ENCODE assay signal across 8 cellular contexts in the genomic region with DNA sequence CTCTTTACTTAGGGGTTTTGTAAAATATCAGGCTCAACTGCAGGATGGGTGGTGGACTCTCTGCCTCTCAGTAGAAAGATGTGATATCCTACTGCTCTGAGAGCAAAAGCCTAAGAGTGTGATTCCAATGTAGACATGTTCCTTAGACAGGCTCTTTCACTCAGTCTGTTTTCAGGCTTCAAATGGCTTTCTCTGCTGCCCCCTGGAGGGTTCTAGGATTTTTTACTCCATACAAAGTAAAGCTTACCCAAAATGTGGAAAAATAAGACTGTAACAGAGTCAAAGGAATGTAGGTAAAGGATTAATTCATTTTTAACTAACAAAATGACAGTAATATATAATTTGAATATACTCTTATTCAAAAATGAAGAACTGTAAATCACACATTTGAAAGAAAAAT. TPM values are rescaled to one million over a fixed set of nuclear protein-coding genes. Genes with fewer than 3 reads are reported as not detected.
A peak's percentile ranks its signal among the peaks of the same experiment; 100 is the strongest.
DNase-seq lines count a peak whose midpoint lies in the region; ATAC-seq and TF ChIP-seq lines count a peak whose summit lies in the region.

No MANE protein-coding gene starts in this region.

- no peaks in the 10 kb centered on the region for H3K9me3 ChIP-seq in parathyroid adenoma (ENCODE audit: control insufficient read depth, low read length)

- no peak overlapping the region for H2AFZ ChIP-seq in parathyroid adenoma

- no peak overlapping the region for H3K4me3 ChIP-seq in parathyroid adenoma (ENCODE audit: low read depth, low read length)

- CTCF ChIA-PET in activated naive CD4-positive, alpha-beta T cell treated with anti-CD3 and anti-CD28 coated beads for 36 hours (lab: Charles Lee), result interaction anchor here (0.6 to 1.4 kb wide), 5 partner anchors 9 to 153 kb away, joined by 3 to 5 read pairs (median 3); no protein-coding TSS in a partner anchor

- H3K4me2 ChIP-seq in parathyroid adenoma (ENCODE audit: low read length), result no peak overlapping the region

- no peak overlapping the region for H3K27ac ChIP-seq in parathyroid adenoma

- no peaks in the 10 kb centered on the region for H3K4me1 ChIP-seq in parathyroid adenoma

- peak; percentile 63 for DNase-seq in AG08396 (ENCODE audit: low spot score)
- DNase-seq in GM10266 (ENCODE audit: extremely low spot score), result peak; percentile 47
- DNase-seq in NCI-H460 (ENCODE audit: extremely low read depth, low read depth), result peak; percentile 40
- DNase-seq in activated naive CD4-positive, alpha-beta T cell treated with anti-CD3 and anti-CD28 coated beads for 36 hours, result peak; percentile 44
- DNase-seq in globus pallidus (ENCODE audit: low spot score), result peak; percentile 71

- H3K36me3 ChIP-seq in parathyroid adenoma (ENCODE audit: control insufficient read depth, insufficient read depth, low read length), result no peaks in the 10 kb centered on the region

- H3K27me3 Mint-ChIP-seq in activated naive CD4-positive, alpha-beta T cell treated with anti-CD3 and anti-CD28 coated beads for 36 hours (ENCODE audit: low read depth), result no peaks in the 10 kb centered on the region

- no peaks in the 10 kb centered on the region for H3K79me2 ChIP-seq in parathyroid adenoma

- H3K4me1 Mint-ChIP-seq in activated naive CD4-positive, alpha-beta T cell treated with anti-CD3 and anti-CD28 coated beads for 36 hours (ENCODE audit: low read depth), result no peaks in the 10 kb centered on the region

- peak; percentile 76 for ATAC-seq in HG02973 (IDR thresholded peaks at IDR 0.05; ENCODE audit: unreplicated experiment)
- no peak for ATAC-seq in HG03135 (IDR thresholded peaks at IDR 0.05; ENCODE audit: unreplicated experiment)

- H3K36me3 Mint-ChIP-seq in activated naive CD4-positive, alpha-beta T cell treated with anti-CD3 and anti-CD28 coated beads for 36 hours (ENCODE audit: low read depth), result peaks cover 4% of the 10 kb centered on the region

- H3K9me3 Mint-ChIP-seq in activated naive CD4-positive, alpha-beta T cell treated with anti-CD3 and anti-CD28 coated beads for 36 hours, result no peaks in the 10 kb centered on the region

- no peak overlapping the region for H3K9ac ChIP-seq in parathyroid adenoma

- H3K27ac Mint-ChIP-seq in activated naive CD4-positive, alpha-beta T cell treated with anti-CD3 and anti-CD28 coated beads for 36 hours, result no peak overlapping the region

- TF ChIP-seq CTCF in GM10266 (IDR thresholded peaks at IDR 0.05; ENCODE audit: control insufficient read depth, insufficient read depth, low read depth, missing control alignments) (peak; percentile 52), parathyroid adenoma (IDR thresholded peaks at IDR 0.05) (peak; percentile 36)

- no peaks in the 10 kb centered on the region for H3K27me3 ChIP-seq in parathyroid adenoma (ENCODE audit: control insufficient read depth, insufficient read depth, low read length)

- H3K4me3 Mint-ChIP-seq in activated naive CD4-positive, alpha-beta T cell treated with anti-CD3 and anti-CD28 coated beads for 36 hours, result no peak overlapping the region

- intact Hi-C loops in activated naive CD4-positive, alpha-beta T cell treated with anti-CD3 and anti-CD28 coated beads for 36 hours (cut with micrococcal nuclease), result loop anchor here (1.0 to 2.0 kb wide), 4 partner anchors 81 to 529 kb away; no protein-coding TSS in a partner anchor

RNA-seq across cellular contexts. Expression of gene ZGRF1, which starts 32.1 kb away (rescaled TPM):
- total RNA-seq in NCI-H460 (2014; rRNA removed; shearing (Covaris generic)), result 7.8 and 8.7 TPM in 2 replicates
- 31.2 and 54.6 TPM in 2 replicates for polyA plus RNA-seq in NCI-H460 (2014; cell fraction: nucleus; rRNA removed)
- 10 to 100 TPM; 40.0 to 43.0 TPM for total RNA-seq in activated naive CD4-positive, alpha-beta T cell treated with anti-CD3 and anti-CD28 coated beads for 36 hours

RNA-seq across cellular contexts. Expression of gene LARP7, which starts 32.4 kb away (rescaled TPM):
- 46.0 and 54.9 TPM in 2 replicates for total RNA-seq in NCI-H460 (2014; rRNA removed; shearing (Covaris generic))
- 12.5 and 17.3 TPM in 2 replicates for polyA plus RNA-seq in NCI-H460 (2014; cell fraction: nucleus; rRNA removed)
- 10 to 100 TPM; 41.5 to 41.9 TPM for total RNA-seq in activated naive CD4-positive, alpha-beta T cell treated with anti-CD3 and anti-CD28 coated beads for 36 hours
